1 cellular context compared by ENCODE assay signal in genomic region chr7:117011419-117012260, GRCh38.
TF ChIP-seq lines count a peak whose summit lies in the region.

No MANE protein-coding gene starts in this region.

TF ChIP-seq in K562, 482 proteins besides CTCF, POLR2A, EP300 and RAD21 (continued from another document):
- peak; percentile 39; the same call in 1 of the 2 replicates for TF ChIP-seq HMBOX1 (IDR thresholded peaks at IDR 0.05)
- TF ChIP-seq ZNF41 (CRISPR knock-in tag; conservative IDR thresholded peaks at IDR 0.05) = no peak
- no peak for TF ChIP-seq E2F3 (CRISPR knock-in tag; IDR thresholded peaks at IDR 0.05)
- TF ChIP-seq SMARCA4 (IDR thresholded peaks at IDR 0.05) = 0 out of 2 replicates have a peak, but pooled peaks have one; percentile 14
- no peak for TF ChIP-seq ATF7 (IDR thresholded peaks at IDR 0.05)
